ENCODE assay signal across 1 cellular context in genomic region chr3:172067837-172068440, GRCh38.
TF ChIP-seq lines count a peak whose summit lies in the region.

No MANE protein-coding gene starts in this region.

TF ChIP-seq in GM23338, 12 proteins besides CTCF, POLR2A, EP300 and RAD21 (continued from another document):
- TF ChIP-seq CREB1 (CRISPR knock-in tag; IDR thresholded peaks at IDR 0.05; ENCODE audit: low read depth) (no peak), ZNF462 (CRISPR knock-in tag; IDR thresholded peaks at IDR 0.05) (no peak), REST (IDR thresholded peaks at IDR 0.05; ENCODE audit: unreplicated experiment) (no peak)
